Comparison of ENCODE assay signal across 8 cellular contexts in genomic region chr14:24441904-24442239, GRCh38. TPM values are rescaled to one million over a fixed set of nuclear protein-coding genes. Genes with fewer than 3 reads are reported as not detected.
DNase-seq lines count a peak whose midpoint lies in the region; TF ChIP-seq lines count a peak whose summit lies in the region.

No MANE protein-coding gene starts in this region.

- DNase-seq in A673 (ENCODE audit: low spot score) (no peak), HCEC 1CT (peak; percentile 49), SK-N-SH (no peak), fibroblast of the aortic adventitia (ENCODE audit: low read depth) (no peak), sigmoid colon (no peak), T1000 (lab: John Stamatoyannopoulos, UW) (no peak), NCI-H146 treated with DMSO at 0.1 percent for 48 hours (lab: John Stamatoyannopoulos, UW; ENCODE audit: unreplicated experiment) (no peak), SK-N-DZ (ENCODE audit: low spot score) (no peak)

- H3K27ac ChIP-seq in A673 (ENCODE audit: low read depth, low read length, poor library complexity, severe bottlenecking) (peak overlapping the region; percentile 97), SK-N-SH (ENCODE audit: low read depth in 2 of 2, low read length in 1 of 2) (peak overlapping the region; percentile 97 to 98), sigmoid colon (peak overlapping the region; percentile 95 to 99 (median 98))

- peak overlapping the region; percentile 94 for H3K4me2 ChIP-seq in SK-N-SH

- WGBS in SK-N-SH (ENCODE audit: low lambda C conversion rate) = under 1% methylated on average over 7 of the region's 12 CpGs
- 1 to 4% methylated on average over 12 of the region's 12 CpGs for WGBS in sigmoid colon, 2 donors

- H3K9me3 ChIP-seq in A673 (ENCODE audit: low read depth, low read length, poor library complexity, severe bottlenecking) (no peaks in the 10 kb centered on the region), SK-N-SH (no peaks in the 10 kb centered on the region), sigmoid colon (no peaks in the 10 kb centered on the region)

- H3F3A ChIP-seq in SK-N-SH (replicated peaks; ENCODE audit: insufficient read depth) = peaks cover 13% of the 10 kb centered on the region

- TF ChIP-seq EP300 in SK-N-SH (IDR thresholded peaks at IDR 0.05; ENCODE audit: borderline replicate concordance in 1 of 2, low read depth in 1 of 2, low read length in 1 of 2) = no peak
- no peak for TF ChIP-seq EP300 in sigmoid colon (IDR thresholded peaks at IDR 0.05)

- H2AFZ ChIP-seq in SK-N-SH (ENCODE audit: low read depth) = 0 out of 2 replicates have a peak overlapping the region, but pooled peaks have one; percentile 89

- H3K4me1 ChIP-seq in A673 (ENCODE audit: insufficient read depth, low read length, poor library complexity, severe bottlenecking) = peaks cover 17% of the 10 kb centered on the region
- peaks cover 0 to 17% of the 10 kb centered on the region in 2 experiments; a peak in 2 of 4 replicates for H3K4me1 ChIP-seq in SK-N-SH (ENCODE audit: control insufficient read depth in 1 of 2, insufficient read depth in 2 of 2, low read depth in 1 of 2, low read length in 1 of 2)
- H3K4me1 ChIP-seq in sigmoid colon = peaks cover 0 to 36% (median 34%) of the 10 kb centered on the region in 4 donors

- intact Hi-C loops in A673 (cut with micrococcal nuclease; ENCODE audit: unreplicated experiment) = no loop called here
- intact Hi-C loops in sigmoid colon (cut with DNase I) = loop anchor here (1.0 to 10.0 kb wide), 4 partner anchors 75 to 973 kb away; partner anchors contain the start of genes NGDN, THTPA, TINF2 and ZFHX2

- H3K27me3 ChIP-seq in A673 (replicated peaks; ENCODE audit: insufficient read depth, low read depth, low read length, poor library complexity) = no peaks in the 10 kb centered on the region
- H3K27me3 ChIP-seq in SK-N-SH (ENCODE audit: insufficient read depth) = no peaks in the 10 kb centered on the region
- H3K27me3 ChIP-seq in sigmoid colon = no peaks in the 10 kb centered on the region

- POLR2A ChIA-PET in A673 (lab: Charles Lee; ENCODE audit: low non-redundant PET) = interaction anchor here (0.5 kb wide), 1 partner anchor 11 kb away, joined by 6 read pairs; no protein-coding TSS in a partner anchor
- POLR2A ChIA-PET in SK-N-SH (lab: Yijun Ruan, JAX) = interaction anchor here (0.6 to 1.8 kb wide), 6 partner anchors 12 to 200 kb away, joined by 3 to 7 read pairs (median 4); partner anchors contain the start of genes CBLN3, KHNYN and TINF2

- TF ChIP-seq RAD21 in SK-N-SH (IDR thresholded peaks at IDR 0.05; ENCODE audit: low read length) = no peak

- H3K36me3 ChIP-seq in A673 (ENCODE audit: insufficient read depth, low read length, poor library complexity, severe bottlenecking) (peaks cover 45% of the 10 kb centered on the region), SK-N-SH (replicated peaks in 1 of 2; ENCODE audit: control insufficient read depth in 1 of 2, insufficient read depth in 2 of 2, low read length in 1 of 2) (peaks cover 32 to 45% of the 10 kb centered on the region in 2 experiments), sigmoid colon (peaks cover 17 to 45% (median 25%) of the 10 kb centered on the region in 4 donors)

- H3K4me3 ChIP-seq in A673 (ENCODE audit: low read depth, low read length, poor library complexity, severe bottlenecking) (peak overlapping the region; percentile 76), SK-N-SH (ENCODE audit: low read depth in 2 of 2, low read length in 1 of 2) (peak overlapping the region; percentile 61 to 75), fibroblast of the aortic adventitia (ENCODE audit: low read depth, low read length) (peak overlapping the region; percentile 96), sigmoid colon (peak overlapping the region; percentile 66 to 80 (median 70))

- no TSS peak for BruUV-seq in A673 (replicated peaks; lab: Mats Ljungman, UMichigan)

- TF ChIP-seq CTCF in A673 (conservative IDR thresholded peaks at IDR 0.05; ENCODE audit: low read depth, low read length) = no peak
- no peak for TF ChIP-seq CTCF in SK-N-SH (IDR thresholded peaks at IDR 0.05)
- TF ChIP-seq CTCF in fibroblast of the aortic adventitia (IDR thresholded peaks at IDR 0.05; ENCODE audit: insufficient read depth, low read length) = no peak
- TF ChIP-seq CTCF in sigmoid colon (IDR thresholded peaks at IDR 0.05) = no peak

- H3K79me2 ChIP-seq in SK-N-SH (ENCODE audit: insufficient read depth) = peaks cover 30% of the 10 kb centered on the region

- peak overlapping the region; percentile 97 for H3K9ac ChIP-seq in SK-N-SH

- CTCF ChIA-PET in A673 (lab: Charles Lee) = interaction anchor here (0.6 to 1.4 kb wide), 4 partner anchors 10 to 269 kb away, joined by 3 to 13 read pairs (median 4); partner anchors contain the start of gene TINF2
- CTCF ChIA-PET in SK-N-SH (lab: Yijun Ruan, JAX) = interaction anchor here (0.7 to 16.4 kb wide), 5 partner anchors 10 to 133 kb away, joined by 4 to 445 read pairs (median 39); partner anchors contain the start of genes ADCY4, CBLN3, KHNYN and RIPK3

- H3K9me2 ChIP-seq in SK-N-SH = no peaks in the 10 kb centered on the region

- H4K20me1 ChIP-seq in SK-N-SH (ENCODE audit: insufficient read depth) = no peaks in the 10 kb centered on the region

- TF ChIP-seq POLR2A in sigmoid colon (IDR thresholded peaks at IDR 0.05) = no peak

TF ChIP-seq in SK-N-SH, 30 proteins besides CTCF, POLR2A, EP300 and RAD21 (continues in another document):
- no peak for TF ChIP-seq RFX5 (IDR thresholded peaks at IDR 0.05; ENCODE audit: low read length)
- no peak for TF ChIP-seq USF2 (IDR thresholded peaks at IDR 0.05; ENCODE audit: borderline replicate concordance, low read depth, low read length)
- TF ChIP-seq NRF1 (IDR thresholded peaks at IDR 0.05; ENCODE audit: low read depth, low read length) = no peak
- no peak for TF ChIP-seq PBX3 (IDR thresholded peaks at IDR 0.05)

RNA-seq across cellular contexts. Expression of gene SDR39U1, which starts 0.7 kb away (rescaled TPM):
- 49.1 and 52.1 TPM in 2 replicates for total RNA-seq in A673 (2021)
- 81.8 and 88.4 TPM in 2 replicates for polyA plus RNA-seq in SK-N-SH (2012; rRNA removed)
- polyA plus RNA-seq in SK-N-SH (2012; cell fraction: cytosol; rRNA removed) = 41.3 and 52.9 TPM in 2 replicates
- 292 and 320 TPM in 2 replicates for polyA plus RNA-seq in SK-N-SH (2012; cell fraction: nucleus; rRNA removed)
- total RNA-seq in fibroblast of the aortic adventitia (ENCODE audit: low replicate concordance) = 12.6 and 13.7 TPM in 2 replicates
- 10 to 100 TPM; 30.3 to 45.4 (median 33.9) TPM for total RNA-seq in sigmoid colon
- 10 to 100 TPM; 35.4 to 57.3 (median 39.1) TPM for polyA plus RNA-seq in sigmoid colon
- 29.1 and 47.6 TPM in 2 replicates for polyA plus RNA-seq in SK-N-DZ (2014; cell fraction: cytosol; rRNA removed)
- polyA plus RNA-seq in SK-N-DZ (2014; cell fraction: nucleus; rRNA removed) = 162 and 252 TPM in 2 replicates

RNA-seq across cellular contexts. Expression of gene KHNYN, which starts 12.1 kb away (rescaled TPM):
- total RNA-seq in A673 (2021) (32.7 and 40.3 TPM in 2 replicates), fibroblast of the aortic adventitia (ENCODE audit: low replicate concordance) (37.1 and 39.8 TPM in 2 replicates), sigmoid colon (10 to 100 TPM; 44.6 to 60.8 (median 50.6) TPM)
- polyA plus RNA-seq in SK-N-SH (2012; rRNA removed) (18.3 and 21.8 TPM in 2 replicates), sigmoid colon (10 to 100 TPM; 16.2 to 64.6 (median 36.1) TPM)
- 9.9 and 13.6 TPM in 2 replicates for polyA plus RNA-seq in SK-N-SH (2012; cell fraction: cytosol; rRNA removed)
- 43.9 and 56.3 TPM in 2 replicates for polyA plus RNA-seq in SK-N-SH (2012; cell fraction: nucleus; rRNA removed)
- polyA plus RNA-seq in SK-N-DZ (2014; cell fraction: cytosol; rRNA removed) = 19.1 and 21.1 TPM in 2 replicates
- 30.5 and 42.2 TPM in 2 replicates for polyA plus RNA-seq in SK-N-DZ (2014; cell fraction: nucleus; rRNA removed)

RNA-seq across cellular contexts. Expression of gene CBLN3, which starts 12.4 kb away (rescaled TPM):
- total RNA-seq in A673 (2021) = 0.80 and 1.4 TPM in 2 replicates
- 1.8 TPM in 2 replicates for polyA plus RNA-seq in SK-N-SH (2012; rRNA removed)
- 0.92 and 0.93 TPM in 2 replicates for polyA plus RNA-seq in SK-N-SH (2012; cell fraction: cytosol; rRNA removed)
- 12.6 and 14.2 TPM in 2 replicates for polyA plus RNA-seq in SK-N-SH (2012; cell fraction: nucleus; rRNA removed)
- 5.9 and 6.2 TPM in 2 replicates for total RNA-seq in fibroblast of the aortic adventitia (ENCODE audit: low replicate concordance)
- 1 to 10 TPM; 1.4 to 8.9 (median 2.1) TPM for total RNA-seq in sigmoid colon
- polyA plus RNA-seq in sigmoid colon = 1 to 10 TPM in 2 of 3 donors, under 1 TPM in 1; 0.46 to 3.6 (median 1.2) TPM
- 0.08 and 0.56 TPM in 2 replicates for polyA plus RNA-seq in SK-N-DZ (2014; cell fraction: cytosol; rRNA removed)
- polyA plus RNA-seq in SK-N-DZ (2014; cell fraction: nucleus; rRNA removed) = 0.14 and 0.76 TPM in 2 replicates

RNA-seq across cellular contexts. Expression of gene NYNRIN, which starts 43.1 kb away (rescaled TPM):
- 8.6 and 17.3 TPM in 2 replicates for total RNA-seq in A673 (2021)
- 4.7 and 4.8 TPM in 2 replicates for polyA plus RNA-seq in SK-N-SH (2012; rRNA removed)
- polyA plus RNA-seq in SK-N-SH (2012; cell fraction: cytosol; rRNA removed) = 1.7 and 2.7 TPM in 2 replicates
- polyA plus RNA-seq in SK-N-SH (2012; cell fraction: nucleus; rRNA removed) = 6.6 and 8.6 TPM in 2 replicates
- 14.1 and 45.1 TPM in 2 replicates for total RNA-seq in fibroblast of the aortic adventitia (ENCODE audit: low replicate concordance)
- 10 to 100 TPM in 1 of 4 donors, 1 to 10 TPM in 3; 6.8 to 17.4 (median 7.0) TPM for total RNA-seq in sigmoid colon
- 1 to 10 TPM in 1 of 3 donors, under 1 TPM in 2; 0.60 to 6.5 (median 0.92) TPM for polyA plus RNA-seq in sigmoid colon
- polyA plus RNA-seq in SK-N-DZ (2014; cell fraction: cytosol; rRNA removed) = 9.4 and 12.4 TPM in 2 replicates
- 10.9 and 23.4 TPM in 2 replicates for polyA plus RNA-seq in SK-N-DZ (2014; cell fraction: nucleus; rRNA removed)
